8 cellular contexts compared by ENCODE assay signal in genomic region chr1:33430751-33431593, GRCh38.
A peak's percentile ranks its signal among the peaks of the same experiment; 100 is the strongest.
DNase-seq lines count a peak whose midpoint lies in the region; ATAC-seq and TF ChIP-seq lines count a peak whose summit lies in the region.

PHC2 (minus strand) TSS chr1:33431095; CDS start chr1:33375539, 55,556 bp downstream.

- peak; percentile 95 for ATAC-seq in GM21515 (IDR thresholded peaks at IDR 0.05; ENCODE audit: unreplicated experiment)

- TF ChIP-seq CTCF in epithelial cell of esophagus (IDR thresholded peaks at IDR 0.05; ENCODE audit: insufficient read depth, low read depth, low read length, missing control alignments) = no peak

- H3K4me3 ChIP-seq in epithelial cell of esophagus (ENCODE audit: low read length) = peak within 1 kb of the TSS; percentile 61

- peak; percentile 96 for DNase-seq in COLO829 (ENCODE audit: low spot score)
- DNase-seq in HuH-7.5 (ENCODE audit: low spot score) = peak; percentile 88
- peak; percentile 59 for DNase-seq in OCI-M2 (lab: John Stamatoyannopoulos, UW; ENCODE audit: unreplicated experiment)
- DNase-seq in activated T-cell treated with anti-CD3 and anti-CD28 coated beads for 4 hours = peak; percentile 85
- DNase-seq in epithelial cell of esophagus (ENCODE audit: low read depth) = peak; percentile 98
- DNase-seq in midbrain (lab: John Stamatoyannopoulos, UW) = peak; percentile 97
- peak; percentile 86 to 89 for DNase-seq in stimulated activated CD8-positive, alpha-beta memory T cell treated with anti-CD3 and anti-CD28 coated beads, Interleukin-15, amount 100 ng/mL, for 4 hours (ENCODE audit: low read depth in 2 of 2)

Comparison
In these comparisons a context has a peak if more than half of its experiments do, and no peak if none do; other contexts are left out.
1. Peak in every context shown above with its lines: DNase-seq, ATAC-seq and H3K4me3 ChIP-seq.